In the genomic region with DNA sequence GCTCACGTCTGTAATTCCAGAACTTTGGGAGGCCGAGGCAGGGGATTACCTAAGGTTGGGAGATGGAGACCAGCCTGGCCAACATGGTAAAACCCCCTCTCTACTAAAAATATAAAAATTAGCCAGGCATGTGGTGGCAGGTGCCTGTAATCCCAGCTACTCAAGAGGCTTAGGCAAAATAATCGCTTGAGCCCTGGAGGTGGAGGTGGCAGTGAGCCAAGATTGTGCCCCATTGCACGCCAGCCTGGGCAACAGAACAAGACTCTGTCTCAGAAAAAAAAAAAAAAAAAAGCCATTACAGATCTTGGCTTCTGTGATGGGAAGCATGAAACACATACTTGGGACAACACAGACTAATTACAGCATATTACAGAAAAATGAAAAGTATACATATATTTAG, we compare ENCODE assay signal across 17 cellular contexts.
"Had no signal": no experiment of that assay in that cellular context is flagged by ENCODE, and none has a peak within 500 bp of the region (broad histone marks: within the 10 kb centered on the region; RNA-seq: fewer than 3 reads in every experiment).

No MANE protein-coding gene starts in this region.

- DNase-seq: activated CD4-positive, alpha-beta T cell treated with anti-CD3 and anti-CD28 coated beads, Interleukin-2, amount 50 U/mL, for 1 hour; activated CD4-positive, CD25-positive, alpha-beta regulatory T cell treated with anti-CD3 and anti-CD28 coated beads, Interleukin-2, amount 50 U/mL, for 72 hours; activated CD8-positive, alpha-beta memory T cell treated with anti-CD3 and anti-CD28 coated beads for 24 hours; activated CD8-positive, alpha-beta memory T cell treated with anti-CD3 and anti-CD28 coated beads, Interleukin-2, amount 50 U/mL, for 48 hours; activated gamma-delta T cell; activated T-cell treated with anti-CD3 and anti-CD28 coated beads, Interleukin-2, amount 50 U/mL, for 48 hours; adrenal gland; cerebellar nuclear complex; effector CD4-positive, alpha-beta T cell; gastrocnemius medialis; left ventricle myocardium inferior; mucosa of descending colon; naive B cell; retina; stimulated activated naive B cell treated with anti-CD40 and anti-IgM and Interleukin-4, amounts not matched to agents 10 μg/mL and 1 μg/mL and 100 μg/mL, for 72 hours; upper lobe of right lung had no signal

- ATAC-seq: esophagus mucosa; gastrocnemius medialis; mucosa of descending colon; stimulated activated naive B cell treated with anti-CD40 and anti-IgM and Interleukin-4, amounts not matched to agents 10 μg/mL and 1 μg/mL and 100 μg/mL, for 72 hours; upper lobe of right lung had no signal
